Comparison of ENCODE assay signal across 11 cellular contexts in the genomic region with DNA sequence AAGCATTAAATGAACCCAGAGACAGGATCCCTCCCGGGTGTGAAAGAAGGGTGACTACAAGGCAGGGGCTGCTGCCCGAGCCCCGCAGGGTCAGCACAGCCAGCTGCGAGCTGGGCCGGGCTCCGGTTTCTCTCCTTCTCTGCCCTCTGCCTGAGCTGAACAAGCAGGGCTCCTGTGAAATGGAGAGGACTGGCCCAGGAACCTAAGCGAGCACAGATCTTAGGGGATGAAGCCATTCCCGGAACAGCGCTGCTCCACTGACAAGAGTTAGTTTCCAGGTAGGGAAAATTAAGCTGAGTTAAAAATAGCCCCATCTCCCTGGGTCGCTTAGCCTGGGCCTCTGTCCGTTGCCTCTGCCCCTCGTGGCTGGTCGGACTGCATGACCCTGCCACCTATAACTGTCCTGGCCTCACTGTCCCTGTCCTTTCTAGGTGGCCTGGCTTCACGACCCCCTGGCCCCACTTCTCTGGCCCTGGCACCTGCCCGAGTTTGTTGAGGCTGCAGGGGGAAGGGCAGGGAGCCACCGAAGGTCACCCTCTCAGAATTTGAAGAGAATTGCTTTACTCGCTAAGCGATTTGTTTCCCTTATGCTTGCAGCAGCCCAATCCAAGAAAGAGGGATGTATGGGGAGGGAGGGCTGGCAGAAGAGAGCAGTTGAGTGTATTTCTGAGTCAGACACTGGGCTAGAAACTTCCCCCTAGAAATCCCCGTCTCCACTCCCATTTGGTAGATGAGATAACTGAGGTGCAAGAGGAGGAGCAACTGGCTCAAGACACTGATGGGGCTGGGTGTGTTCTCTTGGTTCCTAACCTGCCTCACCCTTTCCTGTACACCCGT. TPM values are rescaled to one million over a fixed set of nuclear protein-coding genes. Genes with fewer than 3 reads are reported as not detected.
A peak's percentile ranks its signal among the peaks of the same experiment; 100 is the strongest.
DNase-seq lines count a peak whose midpoint lies in the region; ATAC-seq and TF ChIP-seq lines count a peak whose summit lies in the region.
"Had no signal": no experiment of that assay in that cellular context is flagged by ENCODE, and none has a peak within 500 bp of the region (broad histone marks: within the 10 kb centered on the region; RNA-seq: fewer than 3 reads in every experiment).

No MANE protein-coding gene starts in this region.

- intact Hi-C loops in prostate gland (cut with DNase I) = loop anchor here (5.0 kb wide), 1 partner anchor 60 kb away; no protein-coding TSS in a partner anchor

- WGBS in prostate gland = 61% methylated on average over 20 of the region's 20 CpGs

- H3K36me3 Mint-ChIP-seq in activated T-helper 17 cell treated with anti-CD3 and anti-CD28 coated beads, Interleukin-2, amount 50 U/mL, for 72 hours (ENCODE audit: low read depth) = no peaks in the 10 kb centered on the region
- no peaks in the 10 kb centered on the region for H3K36me3 Mint-ChIP-seq in nephron progenitor cell (ENCODE audit: low read depth)
- no peaks in the 10 kb centered on the region for H3K36me3 Mint-ChIP-seq in CD8-positive, alpha-beta memory T cell
- H3K36me3 Mint-ChIP-seq in effector memory CD8-positive, alpha-beta T cell (ENCODE audit: insufficient read depth) = peaks cover 3% of the 10 kb centered on the region

- no peak for TF ChIP-seq CTCF in nephron progenitor cell (IDR thresholded peaks at IDR 0.05)
- TF ChIP-seq CTCF in prostate gland (IDR thresholded peaks at IDR 0.05) = no peak

- peak overlapping the region; percentile 24 for H3K4me3 Mint-ChIP-seq in activated T-helper 17 cell treated with anti-CD3 and anti-CD28 coated beads, Interleukin-2, amount 50 U/mL, for 72 hours
- peak overlapping the region; percentile 65 for H3K4me3 Mint-ChIP-seq in nephron progenitor cell
- no peak overlapping the region for H3K4me3 Mint-ChIP-seq in CD8-positive, alpha-beta memory T cell
- no peak overlapping the region for H3K4me3 Mint-ChIP-seq in effector memory CD8-positive, alpha-beta T cell

- H3K9me3 ChIP-seq in CD8-positive, alpha-beta memory T cell (ENCODE audit: low read length) = no peaks in the 10 kb centered on the region
- H3K9me3 ChIP-seq in prostate gland = no peaks in the 10 kb centered on the region
- H3K9me3 ChIP-seq: ascending aorta, right lobe of liver had no signal

- no peak overlapping the region for H3K27ac ChIP-seq in CD8-positive, alpha-beta memory T cell (ENCODE audit: low read depth, low read length)
- no peak overlapping the region for H3K27ac ChIP-seq in prostate gland
- H3K27ac ChIP-seq: ascending aorta, right lobe of liver had no signal

- H3K36me3 ChIP-seq in H7 (replicated peaks; ENCODE audit: control insufficient read depth, insufficient read depth, low read length) (no peaks in the 10 kb centered on the region), prostate gland (no peaks in the 10 kb centered on the region)
- no peaks in the 10 kb centered on the region for H3K36me3 ChIP-seq in CD8-positive, alpha-beta memory T cell (ENCODE audit: insufficient read depth, low read length)
- H3K36me3 ChIP-seq: ascending aorta, right lobe of liver had no signal

- ATAC-seq in activated T-helper 17 cell treated with anti-CD3 and anti-CD28 coated beads, Interleukin-2, amount 50 U/mL, for 72 hours (replicated peaks) = peak; percentile 85
- no peak for ATAC-seq in effector memory CD8-positive, alpha-beta T cell (replicated peaks)
- ATAC-seq: right lobe of liver had no signal

- H3K4me3 ChIP-seq in H7 (ENCODE audit: insufficient read depth, low read depth, low read length) = no peak overlapping the region
- H3K4me3 ChIP-seq in CD8-positive, alpha-beta memory T cell (ENCODE audit: low read length) = no peak overlapping the region
- H3K4me3 ChIP-seq in prostate gland = no peak overlapping the region
- H3K4me3 ChIP-seq: ascending aorta, right lobe of liver had no signal

- peak; percentile 70 for DNase-seq in Daoy (ENCODE audit: low read depth)
- DNase-seq in H7 = peak; percentile 84
- DNase-seq in nephron progenitor cell = peak; percentile 36
- no peak for DNase-seq in CD8-positive, alpha-beta memory T cell
- DNase-seq in DMS79 (lab: John Stamatoyannopoulos, UW) = no peak
- no peak for DNase-seq in prostate gland (ENCODE audit: low spot score)
- DNase-seq in effector memory CD8-positive, alpha-beta T cell = no peak
- DNase-seq: NCI-H446 had no signal

- H3K9me3 Mint-ChIP-seq in activated T-helper 17 cell treated with anti-CD3 and anti-CD28 coated beads, Interleukin-2, amount 50 U/mL, for 72 hours = peaks cover 5% of the 10 kb centered on the region
- no peaks in the 10 kb centered on the region for H3K9me3 Mint-ChIP-seq in nephron progenitor cell
- peaks cover 0 to 2% (median 0%) of the 10 kb centered on the region in 5 donors for H3K9me3 Mint-ChIP-seq in CD8-positive, alpha-beta memory T cell
- H3K9me3 Mint-ChIP-seq in effector memory CD8-positive, alpha-beta T cell = peaks cover 0 to 2% of the 10 kb centered on the region in 2 donors

- no peaks in the 10 kb centered on the region for H3K4me1 ChIP-seq in CD8-positive, alpha-beta memory T cell (ENCODE audit: insufficient read depth, low read length)
- peaks cover 28% of the 10 kb centered on the region for H3K4me1 ChIP-seq in prostate gland (replicated peaks)

- peaks cover 18% of the 10 kb centered on the region for H3K27me3 Mint-ChIP-seq in activated T-helper 17 cell treated with anti-CD3 and anti-CD28 coated beads, Interleukin-2, amount 50 U/mL, for 72 hours
- H3K27me3 Mint-ChIP-seq in nephron progenitor cell (ENCODE audit: low read depth, poor library complexity) = peaks cover 13% of the 10 kb centered on the region
- peaks cover 4 to 24% of the 10 kb centered on the region in 2 donors for H3K27me3 Mint-ChIP-seq in CD8-positive, alpha-beta memory T cell
- H3K27me3 Mint-ChIP-seq in effector memory CD8-positive, alpha-beta T cell = peaks cover 26 to 63% of the 10 kb centered on the region in 2 donors

- peaks cover 16% of the 10 kb centered on the region for H3K4me1 Mint-ChIP-seq in activated T-helper 17 cell treated with anti-CD3 and anti-CD28 coated beads, Interleukin-2, amount 50 U/mL, for 72 hours
- H3K4me1 Mint-ChIP-seq in nephron progenitor cell = peaks cover 51% of the 10 kb centered on the region
- H3K4me1 Mint-ChIP-seq in CD8-positive, alpha-beta memory T cell = peaks cover 0 to 4% (median 0%) of the 10 kb centered on the region in 3 donors
- peaks cover 0 to 5% of the 10 kb centered on the region in 2 donors for H3K4me1 Mint-ChIP-seq in effector memory CD8-positive, alpha-beta T cell (ENCODE audit: low read depth in 2 of 2)

- H3K27me3 ChIP-seq in H7 (ENCODE audit: control insufficient read depth, insufficient read depth, low read length) (no peaks in the 10 kb centered on the region; the same call in 1 of the 2 replicates), prostate gland (replicated peaks; ENCODE audit: insufficient read depth) (no peaks in the 10 kb centered on the region)
- no peaks in the 10 kb centered on the region for H3K27me3 ChIP-seq in CD8-positive, alpha-beta memory T cell (ENCODE audit: insufficient read depth, low read length, poor library complexity, severe bottlenecking)
- H3K27me3 ChIP-seq: ascending aorta, right lobe of liver had no signal

- CTCF ChIA-PET in CD8-positive, alpha-beta memory T cell (lab: Charles Lee) = no interaction called here

- POLR2A ChIA-PET in CD8-positive, alpha-beta memory T cell (lab: Charles Lee) = no interaction called here

- no peak for TF ChIP-seq POLR2A in prostate gland (IDR thresholded peaks at IDR 0.05)

- H3K27ac Mint-ChIP-seq in activated T-helper 17 cell treated with anti-CD3 and anti-CD28 coated beads, Interleukin-2, amount 50 U/mL, for 72 hours = no peak overlapping the region
- no peak overlapping the region for H3K27ac Mint-ChIP-seq in nephron progenitor cell
- no peak overlapping the region for H3K27ac Mint-ChIP-seq in CD8-positive, alpha-beta memory T cell
- no peak overlapping the region for H3K27ac Mint-ChIP-seq in effector memory CD8-positive, alpha-beta T cell

RNA-seq across cellular contexts. Expression of gene EDN2, which starts 2.6 kb away (rescaled TPM):
- 0.40 TPM in 1 of 2 replicates, not detected in the other for total RNA-seq in Daoy (2014; rRNA removed; shearing (Covaris generic))
- 0.55 and 0.81 TPM in 2 replicates for total RNA-seq in H7 (2014; rRNA removed; shearing (Covaris generic))
- not detected for total RNA-seq in activated T-helper 17 cell treated with anti-CD3 and anti-CD28 coated beads, Interleukin-2, amount 50 U/mL, for 72 hours
- total RNA-seq in CD8-positive, alpha-beta memory T cell = not detected
- not detected for polyA plus RNA-seq in CD8-positive, alpha-beta memory T cell
- total RNA-seq in prostate gland = 10 to 100 TPM in 1 of 2 donors, 1 to 10 TPM in 1; 2.6 to 12.6 TPM
- total RNA-seq: ascending aorta had no signal

Comparison
In these comparisons a context has a peak if more than half of its experiments do, and no peak if none do; other contexts are left out.
1. DNase-seq: peak in Daoy (single experiment), H7 (single experiment) and nephron progenitor cell (single experiment); none in CD8-positive, alpha-beta memory T cell (0 of 5), DMS79 (single experiment), prostate gland (single experiment) and effector memory CD8-positive, alpha-beta T cell (0 of 3).
2. H3K4me3 Mint-ChIP-seq: peak in activated T-helper 17 cell treated with anti-CD3 and anti-CD28 coated beads, Interleukin-2, amount 50 U/mL, for 72 hours (single experiment) and nephron progenitor cell (single experiment); none in CD8-positive, alpha-beta memory T cell (0 of 7) and effector memory CD8-positive, alpha-beta T cell (0 of 2).